13 cellular contexts compared by ENCODE assay signal in genomic region chr20:39873286-39873685, GRCh38.
"Had no signal": no experiment of that assay in that cellular context is flagged by ENCODE, and none has a peak within 500 bp of the region (broad histone marks: within the 10 kb centered on the region; RNA-seq: fewer than 3 reads in every experiment).

No MANE protein-coding gene starts in this region.

- H3K4me3 Mint-ChIP-seq: dendritic cell treated with granulocyte-macrophage colony-stimulating factor and Interleukin-4, amounts not matched to agents 40 ng/mL and 50 ng/mL, for 4 days; naive thymus-derived CD8-positive, alpha-beta T cell; stimulated activated naive B cell treated with anti-CD40 and anti-IgM and Interleukin-4, amounts not matched to agents 10 μg/mL and 1 μg/mL and 100 μg/mL, for 72 hours had no signal

- H3K9me3 Mint-ChIP-seq: dendritic cell treated with granulocyte-macrophage colony-stimulating factor and Interleukin-4, amounts not matched to agents 40 ng/mL and 50 ng/mL, for 4 days had no signal

- H3K27me3 Mint-ChIP-seq: progenitor cell of endocrine pancreas had no signal

- H3K9me3 ChIP-seq: sigmoid colon, uterus had no signal

- H3K4me1 ChIP-seq: uterus had no signal

- H3K27ac Mint-ChIP-seq: activated naive CD4-positive, alpha-beta T cell treated with anti-CD3 and anti-CD28 coated beads, Interleukin-2, amount 50 U/mL, for 72 hours; dendritic cell treated with granulocyte-macrophage colony-stimulating factor and Interleukin-4, amounts not matched to agents 40 ng/mL and 50 ng/mL, for 4 days; naive thymus-derived CD8-positive, alpha-beta T cell; progenitor cell of endocrine pancreas; stimulated activated naive B cell treated with anti-CD40 and anti-IgM and Interleukin-4, amounts not matched to agents 10 μg/mL and 1 μg/mL and 100 μg/mL, for 72 hours had no signal

- H3K36me3 ChIP-seq: sigmoid colon, uterus, WERI-Rb-1 had no signal

- H3K27ac ChIP-seq: foreskin keratinocyte, sigmoid colon, uterus, WERI-Rb-1 had no signal

- DNase-seq: activated T-cell treated with anti-CD3 and anti-CD28 coated beads, Interleukin-2, amount 50 U/mL, for 1 hour; effector CD4-positive, alpha-beta T cell; naive thymus-derived CD8-positive, alpha-beta T cell had no signal

- H3K27me3 ChIP-seq: foreskin keratinocyte, sigmoid colon, uterus had no signal

- ATAC-seq: naive thymus-derived CD8-positive, alpha-beta T cell had no signal

- H3K4me3 ChIP-seq: lung, sigmoid colon, uterus had no signal

- H3K36me3 Mint-ChIP-seq: activated naive CD4-positive, alpha-beta T cell treated with anti-CD3 and anti-CD28 coated beads, Interleukin-2, amount 50 U/mL, for 72 hours; brain; naive thymus-derived CD8-positive, alpha-beta T cell; stimulated activated naive B cell treated with anti-CD40 and anti-IgM and Interleukin-4, amounts not matched to agents 10 μg/mL and 1 μg/mL and 100 μg/mL, for 72 hours had no signal
